ENCODE assay signal across 1 cellular context in the genomic region with DNA sequence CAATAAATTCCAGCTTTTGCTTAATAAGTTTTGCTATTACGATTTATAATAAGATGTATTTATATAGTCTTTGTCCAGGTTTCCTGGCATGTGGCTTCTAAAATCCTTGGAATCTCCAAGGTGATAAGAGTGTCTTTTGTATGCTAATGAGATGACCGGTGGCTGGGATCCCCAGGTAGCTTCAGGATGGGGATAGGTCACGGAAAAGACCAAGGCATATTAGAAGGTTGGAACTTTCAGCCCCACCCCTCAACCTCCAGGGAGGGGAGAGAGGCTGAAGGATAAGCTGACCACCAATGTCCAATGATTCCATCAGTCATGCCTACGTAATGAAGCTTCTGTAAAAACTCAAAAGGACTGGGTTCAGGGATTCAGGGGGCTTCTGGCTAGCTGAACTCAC.
TF ChIP-seq lines count a peak whose summit lies in the region.

No MANE protein-coding gene starts in this region.

TF ChIP-seq in H1, 55 proteins besides CTCF, POLR2A, EP300 and RAD21:
- no peak for TF ChIP-seq SP2 (IDR thresholded peaks at IDR 0.05; ENCODE audit: low read length)
- no peak for TF ChIP-seq KDM5A (IDR thresholded peaks at IDR 0.05; ENCODE audit: low read length)
- TF ChIP-seq TCF12 (IDR thresholded peaks at IDR 0.05; ENCODE audit: low read depth, low read length): no peak
- TF ChIP-seq SIN3A (conservative IDR thresholded peaks at IDR 0.05 in 1 of 2, IDR thresholded peaks at IDR 0.05 in 1 of 2; ENCODE audit: low read depth in 1 of 2, low read length in 2 of 2): no peak
- no peak for TF ChIP-seq KDM1A (IDR thresholded peaks at IDR 0.05; ENCODE audit: borderline replicate concordance, low read length)
- TF ChIP-seq CBX5 (IDR thresholded peaks at IDR 0.05; ENCODE audit: low read depth, low read length): no peak
- no peak for TF ChIP-seq GTF2F1 (IDR thresholded peaks at IDR 0.05; ENCODE audit: borderline replicate concordance, low read depth, low read length)
- TF ChIP-seq BACH1 (IDR thresholded peaks at IDR 0.05; ENCODE audit: low read length): no peak
- TF ChIP-seq HDAC6 (IDR thresholded peaks at IDR 0.05; ENCODE audit: low read depth, low read length): no peak
- TF ChIP-seq NRF1 (IDR thresholded peaks at IDR 0.05; ENCODE audit: low read depth, low read length): no peak
- no peak for TF ChIP-seq SUZ12 (IDR thresholded peaks at IDR 0.05; ENCODE audit: low read length)
- no peak for TF ChIP-seq EZH2 (IDR thresholded peaks at IDR 0.05; ENCODE audit: low read depth, low read length, severe bottlenecking)
- no peak for TF ChIP-seq TAF7 (optimal IDR thresholded peaks at IDR 0.05; ENCODE audit: borderline replicate concordance, low read depth, low read length)
- TF ChIP-seq, protein P1, sequence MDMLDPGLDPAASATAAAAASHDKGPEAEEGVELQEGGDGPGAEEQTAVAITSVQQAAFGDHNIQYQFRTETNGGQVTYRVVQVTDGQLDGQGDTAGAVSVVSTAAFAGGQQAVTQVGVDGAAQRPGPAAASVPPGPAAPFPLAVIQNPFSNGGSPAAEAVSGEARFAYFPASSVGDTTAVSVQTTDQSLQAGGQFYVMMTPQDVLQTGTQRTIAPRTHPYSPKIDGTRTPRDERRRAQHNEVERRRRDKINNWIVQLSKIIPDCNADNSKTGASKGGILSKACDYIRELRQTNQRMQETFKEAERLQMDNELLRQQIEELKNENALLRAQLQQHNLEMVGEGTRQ (IDR thresholded peaks at IDR 0.05; ENCODE audit: low read length): no peak
